In genomic region chr1:167555971-167556714, GRCh38 we compare ENCODE assay signal across 8 cellular contexts. TPM values are rescaled to one million over a fixed set of nuclear protein-coding genes. Genes with fewer than 3 reads are reported as not detected.
DNase-seq lines count a peak whose midpoint lies in the region; ATAC-seq, FAIRE-seq and TF ChIP-seq lines count a peak whose summit lies in the region.

No MANE protein-coding gene starts in this region.

- H2BK12ac ChIP-seq in H1 (ENCODE audit: low read depth, low read length): no peak overlapping the region

- H4K20me1 ChIP-seq in H1 (replicated peaks in 1 of 2; ENCODE audit: control insufficient read depth in 1 of 2, insufficient read depth in 2 of 2, low read length in 2 of 2): peaks cover 0 to 1% of the 10 kb centered on the region in 2 experiments

- ATAC-seq in HG02885 (IDR thresholded peaks at IDR 0.05; ENCODE audit: poor library complexity, unreplicated experiment) (peak; percentile 22), GM18868 (IDR thresholded peaks at IDR 0.05; ENCODE audit: unreplicated experiment) (no peak)

- H3K23me2 ChIP-seq in H1 (ENCODE audit: low read depth, low read length): peaks cover 10% of the 10 kb centered on the region

- H2BK120ac ChIP-seq in H1 (replicated peaks; ENCODE audit: low read depth, low read length): no peak overlapping the region

- TF ChIP-seq CTCF in H1 (IDR thresholded peaks at IDR 0.05; ENCODE audit: control extremely low read depth in 1 of 3, insufficient read depth in 1 of 3, low read depth in 1 of 3, low read length in 3 of 3): peak in 2 of 3 experiments; percentile 75 to 91; a peak in 3 of 4 replicates

- H3K9ac ChIP-seq in H1 (replicated peaks in 1 of 4; ENCODE audit: extremely low read depth in 1 of 4, low read depth in 3 of 4, low read length in 3 of 4): no peak overlapping the region

- no peaks in the 10 kb centered on the region for H3K9me3 Mint-ChIP-seq in activated CD4-positive, alpha-beta memory T cell treated with anti-CD3 and anti-CD28 coated beads, Interleukin-2, amount 10 ng/mL, durations not matched to agents 7 days and 5 days

- POLR2A ChIA-PET in activated CD4-positive, alpha-beta memory T cell treated with anti-CD3 and anti-CD28 coated beads, Interleukin-2, amount 10 ng/mL, durations not matched to agents 7 days and 5 days (lab: Charles Lee): interaction anchor here (1.0 to 1.1 kb wide), 2 partner anchors 16 to 38 kb away, joined by 3 to 4 read pairs; partner anchors contain the start of gene CD247
- POLR2A ChIA-PET in H1 (lab: Charles Lee; ENCODE audit: partially characterized antibody): interaction anchor here (0.8 to 1.3 kb wide), 3 partner anchors 16 to 336 kb away, joined by 3 read pairs; partner anchors contain the start of gene POU2F1

- 0 out of 4 replicates have a peak, but pooled peaks cover 0 to 2% of the 10 kb centered on the region in 2 experiments for H3K79me2 ChIP-seq in H1 (ENCODE audit: control insufficient read depth in 1 of 2, insufficient read depth in 2 of 2, low read length in 2 of 2)

- no peak overlapping the region for H3K4ac ChIP-seq in H1 (replicated peaks; ENCODE audit: insufficient read length, low read depth, low read length)

- no peak overlapping the region for H2BK15ac ChIP-seq in H1 (ENCODE audit: low read length)

- no peak overlapping the region for H4K5ac ChIP-seq in H1 (ENCODE audit: insufficient read length, low read depth, low read length)

- H3K27ac Mint-ChIP-seq in activated CD4-positive, alpha-beta memory T cell treated with anti-CD3 and anti-CD28 coated beads, Interleukin-2, amount 10 ng/mL, durations not matched to agents 7 days and 5 days: no peak overlapping the region

- no peaks in the 10 kb centered on the region for H3K9me3 ChIP-seq in H1 (ENCODE audit: insufficient read depth in 2 of 2, low read depth in 1 of 2, low read length in 1 of 2)

- H3K4me2 ChIP-seq in H1 (ENCODE audit: insufficient read depth in 1 of 2, low read depth in 2 of 2, low read length in 2 of 2): no peak overlapping the region

- peak; percentile 89 for DNase-seq in COLO829 (ENCODE audit: low spot score)
- DNase-seq in NCI-H748 treated with DMSO at 0.1 percent for 48 hours (lab: John Stamatoyannopoulos, UW): peak; percentile 70
- peak; percentile 80 for DNase-seq in activated CD4-positive, alpha-beta memory T cell treated with anti-CD3 and anti-CD28 coated beads, Interleukin-2, amount 10 ng/mL, durations not matched to agents 7 days and 5 days
- peak in 1 of 2 experiments; percentile 87 for DNase-seq in H1 (ENCODE audit: low read depth in 1 of 2, low spot score in 2 of 2)
- peak; percentile 70 for DNase-seq in midbrain (lab: John Stamatoyannopoulos, UW)
- DNase-seq in stimulated activated CD8-positive, alpha-beta memory T cell treated with anti-CD3 and anti-CD28 coated beads, Interleukin-4, amount 100 ng/mL, for 24 hours (ENCODE audit: low read depth): peak; percentile 54

- peak; percentile 66 to 74 for TF ChIP-seq RAD21 in H1 (IDR thresholded peaks at IDR 0.05 in 1 of 2, conservative IDR thresholded peaks at IDR 0.05 in 1 of 2; ENCODE audit: low read depth in 2 of 2, low read length in 2 of 2)

- no peak overlapping the region for H2BK5ac ChIP-seq in H1 (ENCODE audit: low read depth, low read length)

- no peak for TF ChIP-seq EP300 in H1 (IDR thresholded peaks at IDR 0.05; ENCODE audit: borderline replicate concordance in 1 of 2, low read depth in 2 of 2, low read length in 2 of 2)

- H2BK20ac ChIP-seq in H1 (ENCODE audit: low read length): no peak overlapping the region

- 0 out of 2 replicates have a peak, but pooled peaks cover 2% of the 10 kb centered on the region for H3K79me1 ChIP-seq in H1 (ENCODE audit: low read depth, low read length)

- no peaks in the 10 kb centered on the region; a peak in 1 of 7 replicates for H3K27me3 ChIP-seq in H1 (replicated peaks in 1 of 4; ENCODE audit: control insufficient read depth in 3 of 4, extremely low read depth in 1 of 4, insufficient read depth in 3 of 4, low read length in 3 of 4)

- H3K4me3 ChIP-seq in H1 (ENCODE audit: extremely low read depth in 1 of 4, insufficient read depth in 2 of 4, low read depth in 3 of 4, low read length in 4 of 4): no peak overlapping the region

- no peak overlapping the region for H4K91ac ChIP-seq in H1 (replicated peaks; ENCODE audit: insufficient read length, low read length)

- H3K4me1 Mint-ChIP-seq in activated CD4-positive, alpha-beta memory T cell treated with anti-CD3 and anti-CD28 coated beads, Interleukin-2, amount 10 ng/mL, durations not matched to agents 7 days and 5 days: peaks cover 28% of the 10 kb centered on the region

- H3K36me3 Mint-ChIP-seq in activated CD4-positive, alpha-beta memory T cell treated with anti-CD3 and anti-CD28 coated beads, Interleukin-2, amount 10 ng/mL, durations not matched to agents 7 days and 5 days (ENCODE audit: low read depth): no peaks in the 10 kb centered on the region

- CTCF ChIA-PET in activated CD4-positive, alpha-beta memory T cell treated with anti-CD3 and anti-CD28 coated beads, Interleukin-2, amount 10 ng/mL, durations not matched to agents 7 days and 5 days (lab: Charles Lee): interaction anchor here (0.6 to 4.3 kb wide), 32 partner anchors 8 to 656 kb away, joined by 3 to 27 read pairs (median 4); partner anchors contain the start of genes CD247 and POU2F1
- CTCF ChIA-PET in H1 (lab: Charles Lee; ENCODE audit: partially characterized antibody): interaction anchor here (0.7 to 4.3 kb wide), 36 partner anchors 9 to 730 kb away, joined by 3 to 38 read pairs (median 3); partner anchors contain the start of gene RCSD1

- no peaks in the 10 kb centered on the region; a peak in 1 of 7 replicates for H3K4me1 ChIP-seq in H1 (replicated peaks in 1 of 4; ENCODE audit: control insufficient read depth in 3 of 4, insufficient read depth in 4 of 4, low read length in 3 of 4)

- no peak overlapping the region for H3K4me3 Mint-ChIP-seq in activated CD4-positive, alpha-beta memory T cell treated with anti-CD3 and anti-CD28 coated beads, Interleukin-2, amount 10 ng/mL, durations not matched to agents 7 days and 5 days

- no peak overlapping the region for H4K8ac ChIP-seq in H1 (ENCODE audit: extremely low read depth, insufficient read depth, low read length)

- H3K36me3 ChIP-seq in H1 (ENCODE audit: control insufficient read depth in 2 of 4, insufficient read depth in 4 of 4, low read length in 3 of 4): no peaks in the 10 kb centered on the region

- H2AK5ac ChIP-seq in H1 (ENCODE audit: low read depth, low read length): no peak overlapping the region

- no peak for TF ChIP-seq POLR2A in H1 (IDR thresholded peaks at IDR 0.05; ENCODE audit: control extremely low read depth in 1 of 2, low read depth in 2 of 2, low read length in 2 of 2)

- no peak overlapping the region for H3K27ac ChIP-seq in H1 (ENCODE audit: low read depth, low read length)

- no peak overlapping the region for H2AFZ ChIP-seq in H1 (ENCODE audit: low read length)

- WGBS in H1 (ENCODE audit: extremely low coverage in 1 of 2, insufficient coverage in 1 of 2, insufficient read length in 1 of 2, insufficient replicate concordance in 2 of 2, low coverage in 1 of 2, low lambda C conversion rate in 2 of 2, missing lambda C conversion rate in 1 of 2), 2 experiments: 27% methylated on average over 5 of the region's 5 CpGs; no CpG with 5 or more reads in 1 of the 2 experiments

- no peak overlapping the region for H3K23ac ChIP-seq in H1 (ENCODE audit: insufficient read length)

- FAIRE-seq in H1 (lab: Jason Lieb, UNC): peak; percentile 88

- H3K18ac ChIP-seq in H1 (ENCODE audit: extremely low read depth, low read length): no peak overlapping the region

- peaks cover 9% of the 10 kb centered on the region for H3K27me3 Mint-ChIP-seq in activated CD4-positive, alpha-beta memory T cell treated with anti-CD3 and anti-CD28 coated beads, Interleukin-2, amount 10 ng/mL, durations not matched to agents 7 days and 5 days

- H3K14ac ChIP-seq in H1 (ENCODE audit: insufficient read length): no peak overlapping the region

- no peak overlapping the region for H3K56ac ChIP-seq in H1 (replicated peaks; ENCODE audit: insufficient read length, low read depth, low read length)

TF ChIP-seq in H1, 55 proteins besides CTCF, POLR2A, EP300 and RAD21:
- peak; percentile 69; the same call in 1 of the 2 replicates for TF ChIP-seq CREB1 (IDR thresholded peaks at IDR 0.05)
- TF ChIP-seq SIN3A (conservative IDR thresholded peaks at IDR 0.05 in 1 of 2, IDR thresholded peaks at IDR 0.05 in 1 of 2; ENCODE audit: low read depth in 1 of 2, low read length in 2 of 2): no peak
- peak; percentile 80 for TF ChIP-seq CEBPB (IDR thresholded peaks at IDR 0.05; ENCODE audit: low read depth, low read length)

RNA-seq across cellular contexts. Expression of gene CREG1, which starts 2.6 kb away (rescaled TPM):
- 10 to 100 TPM; 19.5 TPM for total RNA-seq in activated CD4-positive, alpha-beta memory T cell treated with anti-CD3 and anti-CD28 coated beads, Interleukin-2, amount 10 ng/mL, durations not matched to agents 7 days and 5 days
- 28.7 and 30.1 TPM in 2 replicates for total RNA-seq in H1 (2021; fragmentation: NEBNext Ultra II Directional; extraction: Animal tissue kit (Norgen Biotek cat#: 25700))
- 23.7 and 29.8 TPM in 2 replicates for polyA plus RNA-seq in H1 (2011; rRNA removed)
- polyA plus RNA-seq in H1 (2011; cell fraction: cytosol; rRNA removed): 31.1 TPM
- 16.1 TPM for polyA plus RNA-seq in H1 (2011; cell fraction: nucleus; rRNA removed)
- 17.0 to 21.8 TPM (median 17.6 TPM) in 4 replicates for polyA plus RNA-seq in H1 (2012, experiment 1 of 2)
- 5.8 TPM for polyA plus RNA-seq in H1 (2012, experiment 2 of 2)
- polyA plus RNA-seq in H1 (2013, experiment 1 of 2): 38.3 TPM
- polyA plus RNA-seq in H1 (2013, experiment 2 of 2): 45.5 TPM
- polyA minus RNA-seq in H1 (2011; rRNA and poly(A)+ RNA removed): 13.0 and 21.0 TPM in 2 replicates
- polyA minus RNA-seq in H1 (2011; cell fraction: cytosol; rRNA and poly(A)+ RNA removed): 20.5 TPM
- 18.3 TPM for polyA minus RNA-seq in H1 (2011; cell fraction: nucleus; rRNA and poly(A)+ RNA removed)

RNA-seq across cellular contexts. Expression of gene CD247, which starts 37.8 kb away (rescaled TPM):
- total RNA-seq in activated CD4-positive, alpha-beta memory T cell treated with anti-CD3 and anti-CD28 coated beads, Interleukin-2, amount 10 ng/mL, durations not matched to agents 7 days and 5 days: 100 to 1,000 TPM; 239 to 242 TPM
- total RNA-seq in H1 (2021; fragmentation: NEBNext Ultra II Directional; extraction: Animal tissue kit (Norgen Biotek cat#: 25700)): 1.7 and 2.2 TPM in 2 replicates
- polyA plus RNA-seq in H1 (2011; rRNA removed): 1.9 and 2.0 TPM in 2 replicates
- polyA plus RNA-seq in H1 (2011; cell fraction: cytosol; rRNA removed): 2.1 TPM
- polyA plus RNA-seq in H1 (2011; cell fraction: nucleus; rRNA removed): 2.1 TPM
- 1.8 to 3.6 TPM (median 2.1 TPM) in 4 replicates for polyA plus RNA-seq in H1 (2012, experiment 1 of 2)
- 1.2 TPM for polyA plus RNA-seq in H1 (2012, experiment 2 of 2)
- polyA plus RNA-seq in H1 (2013, experiment 1 of 2): 1.2 TPM
- 1.4 TPM for polyA plus RNA-seq in H1 (2013, experiment 2 of 2)
- polyA minus RNA-seq in H1 (2011; rRNA and poly(A)+ RNA removed): 0.71 and 0.95 TPM in 2 replicates
- 1.5 TPM for polyA minus RNA-seq in H1 (2011; cell fraction: cytosol; rRNA and poly(A)+ RNA removed)
- 0.40 TPM for polyA minus RNA-seq in H1 (2011; cell fraction: nucleus; rRNA and poly(A)+ RNA removed)

Comparison
In these comparisons a context has a peak if more than half of its experiments do, and no peak if none do; other contexts are left out.
1. RNA of gene CD247, which starts 37.8 kb away (total RNA-seq): 239 to 242 TPM in activated CD4-positive, alpha-beta memory T cell treated with anti-CD3 and anti-CD28 coated beads, Interleukin-2, amount 10 ng/mL, durations not matched to agents 7 days and 5 days; 1.7 to 2.2 TPM in H1; every median in the first group is over 10 times any median in the second.